In genomic region chr14:84237881-84238280, GRCh38 we compare ENCODE assay signal across 27 cellular contexts.
"Had no signal": no experiment of that assay in that cellular context is flagged by ENCODE, and none has a peak within 500 bp of the region (broad histone marks: within the 10 kb centered on the region; RNA-seq: fewer than 3 reads in every experiment).

No MANE protein-coding gene starts in this region.

- H3K4me2 ChIP-seq: hepatocyte, neural progenitor cell, smooth muscle cell had no signal

- H2AFZ ChIP-seq: hepatocyte, neural progenitor cell, parathyroid adenoma had no signal

- H3K4me3 ChIP-seq: breast epithelium, esophagus muscularis mucosa, gastrocnemius medialis, hepatocyte, neural progenitor cell, psoas muscle, smooth muscle cell, suprapubic skin, tibial artery, upper lobe of right lung had no signal

- H3K27ac ChIP-seq: breast epithelium, esophagus muscularis mucosa, gastrocnemius medialis, hepatocyte, neural progenitor cell, parathyroid adenoma, psoas muscle, suprapubic skin, tibial artery, upper lobe of right lung had no signal

- H3K27me3 ChIP-seq: breast epithelium, esophagus muscularis mucosa, gastrocnemius medialis, hepatocyte, neural progenitor cell, suprapubic skin, tibial artery, upper lobe of right lung had no signal

- DNase-seq: activated CD4-positive, alpha-beta memory T cell treated with anti-CD3 and anti-CD28 coated beads for 36 hours; activated CD4-positive, alpha-beta T cell treated with anti-CD3 and anti-CD28 coated beads for 48 hours; activated gamma-delta T cell treated with Interleukin-2 at 50 U/mL for 16 hours; activated naive CD4-positive, alpha-beta T cell treated with anti-CD3 and anti-CD28 coated beads, Interleukin-2, amount 50 U/mL, for 16 hours; activated T-cell treated with anti-CD3 and anti-CD28 coated beads, Interleukin-2, amount 50 U/mL, for 4 hours; amygdala; central memory CD4-positive, alpha-beta T cell; endodermal cell; gastrocnemius medialis; naive thymus-derived CD8-positive, alpha-beta T cell; occipital lobe; psoas muscle; stimulated activated CD4-positive, alpha-beta T cell treated with anti-CD3 and anti-CD28 coated beads, Interleukin-1b, Interleukin-23, amount 100 ng/mL, for 48 hours; stimulated activated naive B cell treated with anti-CD40 and anti-IgM and Interleukin-4, amounts not matched to agents 10 μg/mL and 1 μg/mL and 100 μg/mL, for 72 hours; T-helper 9 cell; tibial artery; upper lobe of right lung; WERI-Rb-1 had no signal

- H3K36me3 ChIP-seq: breast epithelium, esophagus muscularis mucosa, gastrocnemius medialis, neural progenitor cell, suprapubic skin, tibial artery, upper lobe of right lung, WERI-Rb-1 had no signal

- H3K9me3 ChIP-seq: esophagus muscularis mucosa, gastrocnemius medialis, psoas muscle, suprapubic skin, tibial artery, upper lobe of right lung had no signal

- H3K4me1 ChIP-seq: breast epithelium, esophagus muscularis mucosa, gastrocnemius medialis, neural progenitor cell, parathyroid adenoma, psoas muscle, suprapubic skin, tibial artery, upper lobe of right lung had no signal

- H3K9ac ChIP-seq: neural progenitor cell, parathyroid adenoma had no signal

- ATAC-seq: activated CD4-positive, CD25-positive, alpha-beta regulatory T cell treated with anti-CD3 and anti-CD28 coated beads, Interleukin-2, amount 50 U/mL, for 24 hours; activated T-cell treated with anti-CD3 and anti-CD28 coated beads, Interleukin-2, amount 50 U/mL, for 4 hours; activated T-helper 17 cell treated with anti-CD3 and anti-CD28 coated beads, Interleukin-2, amount 50 U/mL, for 72 hours; gastrocnemius medialis; naive thymus-derived CD8-positive, alpha-beta T cell; psoas muscle; stimulated activated naive B cell treated with anti-CD40 and anti-IgM and Interleukin-4, amounts not matched to agents 10 μg/mL and 1 μg/mL and 100 μg/mL, for 72 hours; upper lobe of right lung had no signal
